In the genomic region with DNA sequence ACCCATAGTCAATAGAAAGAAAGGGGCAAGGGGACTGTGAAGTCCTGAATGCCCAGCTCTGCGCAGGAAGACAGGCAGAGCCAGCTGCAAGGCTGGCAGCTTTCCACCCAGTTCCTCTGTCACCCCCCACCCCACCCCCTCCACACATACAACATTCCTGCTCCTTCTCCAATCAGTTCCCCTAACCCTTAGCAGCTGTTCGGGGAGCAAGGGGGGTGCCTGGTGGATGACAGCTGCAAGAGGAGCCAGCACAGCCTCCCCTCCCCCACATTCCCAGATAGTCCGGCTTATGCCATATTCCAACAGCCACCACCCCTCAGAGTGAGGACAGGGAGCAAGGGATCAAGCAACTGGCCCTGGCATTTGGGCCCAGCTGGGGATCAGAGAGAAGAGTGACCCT, we compare ENCODE assay signal across 9 cellular contexts. TPM values are rescaled to one million over a fixed set of nuclear protein-coding genes. Genes with fewer than 3 reads are reported as not detected.
DNase-seq lines count a peak whose midpoint lies in the region; ATAC-seq and TF ChIP-seq lines count a peak whose summit lies in the region.
"Had no signal": no experiment of that assay in that cellular context is flagged by ENCODE, and none has a peak within 500 bp of the region (broad histone marks: within the 10 kb centered on the region; RNA-seq: fewer than 3 reads in every experiment).

No MANE protein-coding gene starts in this region.

- H3K4me3 ChIP-seq in CD8-positive, alpha-beta T cell (ENCODE audit: low read depth, low read length): no peak overlapping the region
- no peak overlapping the region for H3K4me3 ChIP-seq in Peyer's patch
- peak overlapping the region in 2 of 4 experiments; percentile 28 to 34 for H3K4me3 ChIP-seq in fibroblast of lung (replicated peaks in 1 of 4; ENCODE audit: control extremely low read depth in 1 of 4, insufficient read depth in 1 of 4, low read depth in 3 of 4, low read length in 4 of 4)

- H3K4me1 ChIP-seq in CD8-positive, alpha-beta T cell (ENCODE audit: insufficient read depth, low read length): peaks cover 78% of the 10 kb centered on the region
- H3K4me1 ChIP-seq in Peyer's patch (peaks cover 0 to 66% (median 43%) of the 10 kb centered on the region in 4 donors), fibroblast of lung (ENCODE audit: control insufficient read depth, extremely low read depth, insufficient read depth, low read length) (peaks cover 45% of the 10 kb centered on the region)

- H3K9me3 Mint-ChIP-seq in CD8-positive, alpha-beta T cell: no peaks in the 10 kb centered on the region

- DNase-seq in CD8-positive, alpha-beta T cell: no peak
- no peak for DNase-seq in Peyer's patch
- peak; percentile 41 to 86 for DNase-seq in fibroblast of lung (ENCODE audit: low read depth in 2 of 2)
- peak; percentile 83 for DNase-seq in occipital lobe (lab: John Stamatoyannopoulos, UW)
- no peak for DNase-seq in CD1c-positive myeloid dendritic cell (ENCODE audit: extremely low spot score)
- no peak for DNase-seq in GM13976 (ENCODE audit: low spot score)
- no peak for DNase-seq in SKM-1 treated with dmso at 0.1 percent for 144 hours (lab: John Stamatoyannopoulos, UW; ENCODE audit: unreplicated experiment)

- TF ChIP-seq CTCF in CD8-positive, alpha-beta T cell (IDR thresholded peaks at IDR 0.05): no peak
- TF ChIP-seq CTCF in Peyer's patch (IDR thresholded peaks at IDR 0.05) (no peak), fibroblast of lung (conservative IDR thresholded peaks at IDR 0.05 in 1 of 2, IDR thresholded peaks at IDR 0.05 in 1 of 2; ENCODE audit: low read depth in 1 of 2, low read length in 2 of 2) (no peak), GM13976 (IDR thresholded peaks at IDR 0.05; ENCODE audit: borderline replicate concordance, control extremely low read depth, extremely low read depth, insufficient read depth, missing control alignments) (no peak)

- peaks cover 79% of the 10 kb centered on the region for H3K4me1 Mint-ChIP-seq in CD8-positive, alpha-beta T cell (ENCODE audit: low read depth)

- CTCF ChIA-PET in CD8-positive, alpha-beta T cell (lab: Charles Lee): interaction anchor here (1.5 to 4.6 kb wide), 3 partner anchors 8 to 30 kb away, joined by 5 to 39 read pairs (median 8); partner anchors contain the start of gene ARHGEF2

- no peak overlapping the region for H3K27ac ChIP-seq in CD8-positive, alpha-beta T cell (ENCODE audit: low read depth, low read length)
- H3K27ac ChIP-seq in Peyer's patch (peak overlapping the region in 3 of 4 donors; percentile 60 to 72 (median 63)), fibroblast of lung (ENCODE audit: insufficient read depth, low read length) (peak overlapping the region; percentile 36)

- H3K27me3 ChIP-seq in CD8-positive, alpha-beta T cell (ENCODE audit: insufficient read depth, low read length): no peaks in the 10 kb centered on the region
- H3K27me3 ChIP-seq in Peyer's patch (no peaks in the 10 kb centered on the region), fibroblast of lung (ENCODE audit: control insufficient read depth, insufficient read depth, low read length) (no peaks in the 10 kb centered on the region)

- H3K4me3 Mint-ChIP-seq in CD8-positive, alpha-beta T cell: peak overlapping the region; percentile 72

- H3K27me3 Mint-ChIP-seq in CD8-positive, alpha-beta T cell (ENCODE audit: low read depth): no peaks in the 10 kb centered on the region

- H3K4me2 ChIP-seq in fibroblast of lung (ENCODE audit: extremely low read depth, insufficient read depth, low read length): no peak overlapping the region

- POLR2A ChIA-PET in CD8-positive, alpha-beta T cell (lab: Charles Lee): interaction anchor here (0.8 to 4.0 kb wide), 4 partner anchors 10 to 26 kb away, joined by 3 to 63 read pairs (median 7); partner anchors contain the start of gene ARHGEF2

- in situ Hi-C loops in GM13976 (cut with MboI; ENCODE audit: low sequenced_read_pairs, unreplicated experiment): no loop called here

- H3K27ac Mint-ChIP-seq in CD8-positive, alpha-beta T cell: peak overlapping the region; percentile 94

- TF ChIP-seq POLR2A in Peyer's patch (IDR thresholded peaks at IDR 0.05): no peak

- H3K9me3 ChIP-seq in CD8-positive, alpha-beta T cell (ENCODE audit: low read length): no peaks in the 10 kb centered on the region
- no peaks in the 10 kb centered on the region for H3K9me3 ChIP-seq in Peyer's patch
- no peaks in the 10 kb centered on the region for H3K9me3 ChIP-seq in fibroblast of lung (ENCODE audit: control insufficient read depth, insufficient read depth, low read depth, low read length)

- H3K36me3 ChIP-seq in CD8-positive, alpha-beta T cell (ENCODE audit: insufficient read depth, low read length): peaks cover 38% of the 10 kb centered on the region
- peaks cover 0 to 65% (median 0%) of the 10 kb centered on the region in 3 donors for H3K36me3 ChIP-seq in Peyer's patch
- peaks cover 28% of the 10 kb centered on the region for H3K36me3 ChIP-seq in fibroblast of lung (ENCODE audit: control insufficient read depth, insufficient read depth, low read length)

- H3K36me3 Mint-ChIP-seq in CD8-positive, alpha-beta T cell: peaks cover 87% of the 10 kb centered on the region

- peaks cover 69% of the 10 kb centered on the region for H3K79me2 ChIP-seq in fibroblast of lung (ENCODE audit: control insufficient read depth, insufficient read depth, low read length)

- H3K9ac ChIP-seq in fibroblast of lung (ENCODE audit: insufficient read depth, low read length): no peak overlapping the region

- H2AFZ ChIP-seq in fibroblast of lung (ENCODE audit: low read length): no peak overlapping the region

- intact Hi-C loops in CD8-positive, alpha-beta T cell (cut with DNase I, micrococcal nuclease): no loop called here

- no peak for ATAC-seq in CD8-positive, alpha-beta T cell
- ATAC-seq in HG02678 (IDR thresholded peaks at IDR 0.05; ENCODE audit: unreplicated experiment): no peak

- no peaks in the 10 kb centered on the region for H4K20me1 ChIP-seq in fibroblast of lung (ENCODE audit: control insufficient read depth, extremely low read depth, insufficient read depth, low read length)

RNA-seq across cellular contexts. Expression of gene ARHGEF2, which starts 9.7 kb away (rescaled TPM):
- 10 to 100 TPM; 51.6 to 52.3 TPM for total RNA-seq in CD8-positive, alpha-beta T cell
- total RNA-seq in Peyer's patch: 100 to 1,000 TPM; 101 to 239 (median 149) TPM
- 208 and 276 TPM in 2 replicates for total RNA-seq in fibroblast of lung
- 93.9 and 103 TPM in 2 replicates for polyA plus RNA-seq in fibroblast of lung
- polyA plus RNA-seq in fibroblast of lung (2012): 48.5 and 77.3 TPM in 2 replicates
- 121 and 150 TPM in 2 replicates for polyA minus RNA-seq in fibroblast of lung (ENCODE audit: low replicate concordance)
- 129 TPM for total RNA-seq in occipital lobe

RNA-seq across cellular contexts. Expression of gene RXFP4, which starts 27.2 kb away (rescaled TPM):
- total RNA-seq in CD8-positive, alpha-beta T cell: not detected
- total RNA-seq in Peyer's patch (1 to 10 TPM in 1 of 4 donors, not detected in 3; 2.3 TPM), fibroblast of lung (not detected in 2 replicates), occipital lobe (not detected)
- polyA plus RNA-seq in fibroblast of lung: not detected in 2 replicates
- not detected in 2 replicates for polyA plus RNA-seq in fibroblast of lung (2012)
- not detected in 2 replicates for polyA minus RNA-seq in fibroblast of lung (ENCODE audit: low replicate concordance)
- total RNA-seq: glomerular endothelial cell had no signal

RNA-seq across cellular contexts. Expression of gene KHDC4, which starts 34.5 kb away (rescaled TPM):
- 10 to 100 TPM; 47.4 to 54.6 TPM for total RNA-seq in CD8-positive, alpha-beta T cell
- total RNA-seq in Peyer's patch (100 to 1,000 TPM in 2 of 4 donors, 10 to 100 TPM in 2; 71.5 to 146 (median 96.4) TPM), fibroblast of lung (18.2 and 24.6 TPM in 2 replicates), occipital lobe (37.6 TPM)
- 19.5 and 25.4 TPM in 2 replicates for polyA plus RNA-seq in fibroblast of lung
- polyA plus RNA-seq in fibroblast of lung (2012): 9.0 and 10.4 TPM in 2 replicates
- polyA minus RNA-seq in fibroblast of lung (ENCODE audit: low replicate concordance): 4.9 and 22.7 TPM in 2 replicates

RNA-seq across cellular contexts. Expression of gene SSR2, which starts 52.1 kb away (rescaled TPM):
- 100 to 1,000 TPM; 208 to 212 TPM for total RNA-seq in CD8-positive, alpha-beta T cell
- total RNA-seq in Peyer's patch (100 to 1,000 TPM; 133 to 269 (median 202) TPM), fibroblast of lung (304 and 455 TPM in 2 replicates), occipital lobe (193 TPM)
- polyA plus RNA-seq in fibroblast of lung: 673 and 941 TPM in 2 replicates
- 321 and 394 TPM in 2 replicates for polyA plus RNA-seq in fibroblast of lung (2012)
- 781 and 908 TPM in 2 replicates for polyA minus RNA-seq in fibroblast of lung (ENCODE audit: low replicate concordance)

RNA-seq across cellular contexts. Expression of gene RIT1, which starts 57.5 kb away (rescaled TPM):
- total RNA-seq in CD8-positive, alpha-beta T cell: 10 to 100 TPM; 79.6 to 85.0 TPM
- 10 to 100 TPM; 13.6 to 31.1 (median 17.4) TPM for total RNA-seq in Peyer's patch
- 25.2 and 33.4 TPM in 2 replicates for total RNA-seq in fibroblast of lung
- polyA plus RNA-seq in fibroblast of lung: 51.0 and 56.8 TPM in 2 replicates
- 27.7 and 28.5 TPM in 2 replicates for polyA plus RNA-seq in fibroblast of lung (2012)
- polyA minus RNA-seq in fibroblast of lung (ENCODE audit: low replicate concordance): 7.9 and 10.4 TPM in 2 replicates
- 32.0 TPM for total RNA-seq in occipital lobe

Comparison
In these comparisons a context has a peak if more than half of its experiments do, and no peak if none do; other contexts are left out.
1. DNase-seq: peak in fibroblast of lung (2 of 2) and occipital lobe (single experiment); none in CD8-positive, alpha-beta T cell (0 of 7), Peyer's patch (0 of 3), CD1c-positive myeloid dendritic cell (single experiment), GM13976 (single experiment) and SKM-1 treated with dmso at 0.1 percent for 144 hours (single experiment).